Comparison of ENCODE assay signal across 26 cellular contexts in genomic region chr10:12801214-12802087, GRCh38.
"Had no signal": no experiment of that assay in that cellular context is flagged by ENCODE, and none has a peak within 500 bp of the region (broad histone marks: within the 10 kb centered on the region; RNA-seq: fewer than 3 reads in every experiment).

No MANE protein-coding gene starts in this region.

- H3K27me3 ChIP-seq: esophagus muscularis mucosa, gastrocnemius medialis, heart left ventricle, sigmoid colon, transverse colon had no signal

- H3K4me1 ChIP-seq: gastrocnemius medialis, heart left ventricle, sigmoid colon, transverse colon had no signal

- H3K4me3 ChIP-seq: esophagus muscularis mucosa, gastrocnemius medialis, heart left ventricle, lung, sigmoid colon, transverse colon had no signal

- H3K4me3 Mint-ChIP-seq: activated B cell treated with CpG ODN at 0.5 μM for 24 hours; activated naive CD8-positive, alpha-beta T cell treated with anti-CD3 and anti-CD28 coated beads, Interleukin-2, amount 10 ng/mL, durations not matched to agents 7 days and 5 days; activated T-cell treated with anti-CD3 and anti-CD28 coated beads, Interleukin-2, amount 50 U/mL, for 4 hours; naive thymus-derived CD8-positive, alpha-beta T cell; stimulated activated naive B cell treated with anti-CD40 and anti-IgM and Interleukin-4, amounts not matched to agents 10 μg/mL and 1 μg/mL and 100 μg/mL, for 72 hours had no signal

- H3K9me3 Mint-ChIP-seq: activated B cell treated with CpG ODN at 0.5 μM for 24 hours; activated naive CD8-positive, alpha-beta T cell treated with anti-CD3 and anti-CD28 coated beads, Interleukin-2, amount 10 ng/mL, durations not matched to agents 7 days and 5 days; activated T-cell treated with anti-CD3 and anti-CD28 coated beads, Interleukin-2, amount 50 U/mL, for 4 hours; activated T-helper 2 cell treated with anti-CD3 and anti-CD28 coated beads, Interferon-gamma antibody, Interleukin-2, Interleukin-4, amounts not matched to agents 10 μg/mL and 5 μg/mL and 100 μg/mL, durations not matched to agents 14 hours and 24 hours and 36 hours; naive thymus-derived CD8-positive, alpha-beta T cell; stimulated activated naive B cell treated with anti-CD40 and anti-IgM and Interleukin-4, amounts not matched to agents 10 μg/mL and 1 μg/mL and 100 μg/mL, for 72 hours had no signal

- FAIRE-seq: endometrium, keratinocyte had no signal

- ATAC-seq: activated T-cell treated with anti-CD3 and anti-CD28 coated beads, Interleukin-2, amount 50 U/mL, for 4 hours; gastrocnemius medialis; heart left ventricle; left lobe of liver; naive thymus-derived CD8-positive, alpha-beta T cell; stimulated activated naive B cell treated with anti-CD40 and anti-IgM and Interleukin-4, amounts not matched to agents 10 μg/mL and 1 μg/mL and 100 μg/mL, for 72 hours had no signal

- H3K36me3 Mint-ChIP-seq: activated naive CD8-positive, alpha-beta T cell treated with anti-CD3 and anti-CD28 coated beads, Interleukin-2, amount 10 ng/mL, durations not matched to agents 7 days and 5 days had no signal

- H3K9me3 ChIP-seq: esophagus muscularis mucosa, gastrocnemius medialis, heart left ventricle, sigmoid colon, transverse colon had no signal

- H3K27ac ChIP-seq: esophagus muscularis mucosa, gastrocnemius medialis, heart left ventricle, sigmoid colon, transverse colon had no signal

- H3K36me3 ChIP-seq: esophagus muscularis mucosa, gastrocnemius medialis, sigmoid colon, transverse colon had no signal

- H3K27ac Mint-ChIP-seq: activated B cell treated with CpG ODN at 0.5 μM for 24 hours; activated naive CD8-positive, alpha-beta T cell treated with anti-CD3 and anti-CD28 coated beads, Interleukin-2, amount 10 ng/mL, durations not matched to agents 7 days and 5 days; activated T-helper 2 cell treated with anti-CD3 and anti-CD28 coated beads, Interferon-gamma antibody, Interleukin-2, Interleukin-4, amounts not matched to agents 10 μg/mL and 5 μg/mL and 100 μg/mL, durations not matched to agents 14 hours and 24 hours and 36 hours; naive thymus-derived CD8-positive, alpha-beta T cell; stimulated activated naive B cell treated with anti-CD40 and anti-IgM and Interleukin-4, amounts not matched to agents 10 μg/mL and 1 μg/mL and 100 μg/mL, for 72 hours had no signal

- H3K27me3 Mint-ChIP-seq: activated B cell treated with CpG ODN at 0.5 μM for 24 hours; activated naive CD8-positive, alpha-beta T cell treated with anti-CD3 and anti-CD28 coated beads, Interleukin-2, amount 10 ng/mL, durations not matched to agents 7 days and 5 days; naive thymus-derived CD8-positive, alpha-beta T cell; stimulated activated naive B cell treated with anti-CD40 and anti-IgM and Interleukin-4, amounts not matched to agents 10 μg/mL and 1 μg/mL and 100 μg/mL, for 72 hours had no signal

- H3K4me1 Mint-ChIP-seq: activated B cell treated with CpG ODN at 0.5 μM for 24 hours; activated naive CD8-positive, alpha-beta T cell treated with anti-CD3 and anti-CD28 coated beads, Interleukin-2, amount 10 ng/mL, durations not matched to agents 7 days and 5 days; naive thymus-derived CD8-positive, alpha-beta T cell had no signal

- DNase-seq: activated B cell treated with CpG ODN at 0.5 μM for 24 hours; activated CD4-positive, alpha-beta T cell treated with anti-CD3 and anti-CD28 coated beads for 4 hours; activated CD4-positive, alpha-beta T cell treated with anti-CD3 and anti-CD28 coated beads, Interleukin-2, amount 50 U/mL, for 48 hours; activated CD8-positive, alpha-beta memory T cell treated with anti-CD3 and anti-CD28 coated beads, Interleukin-2, amount 50 U/mL, for 48 hours; activated naive CD4-positive, alpha-beta T cell; activated naive CD8-positive, alpha-beta T cell treated with anti-CD3 and anti-CD28 coated beads, Interleukin-2, amount 10 ng/mL, durations not matched to agents 7 days and 5 days; activated T-cell treated with anti-CD3 and anti-CD28 coated beads, Interleukin-2, amount 50 U/mL, for 4 hours; amniotic stem cell; cortex of kidney; effector CD4-positive, alpha-beta T cell; gastrocnemius medialis; heart left ventricle; naive thymus-derived CD8-positive, alpha-beta T cell; retina; sigmoid colon; stimulated activated CD4-positive, alpha-beta T cell treated with anti-CD3 and anti-CD28 coated beads, Interleukin-2, amount 100 ng/mL, for 48 hours; stimulated activated CD8-positive, alpha-beta memory T cell treated with anti-CD3 and anti-CD28 coated beads, Interleukin-4, amount 100 ng/mL, for 48 hours; stimulated activated naive B cell treated with anti-CD40 and anti-IgM and Interleukin-4, amounts not matched to agents 10 μg/mL and 1 μg/mL and 100 μg/mL, for 72 hours; T1000; transverse colon had no signal
